1 cellular context compared by ENCODE assay signal in the genomic region with DNA sequence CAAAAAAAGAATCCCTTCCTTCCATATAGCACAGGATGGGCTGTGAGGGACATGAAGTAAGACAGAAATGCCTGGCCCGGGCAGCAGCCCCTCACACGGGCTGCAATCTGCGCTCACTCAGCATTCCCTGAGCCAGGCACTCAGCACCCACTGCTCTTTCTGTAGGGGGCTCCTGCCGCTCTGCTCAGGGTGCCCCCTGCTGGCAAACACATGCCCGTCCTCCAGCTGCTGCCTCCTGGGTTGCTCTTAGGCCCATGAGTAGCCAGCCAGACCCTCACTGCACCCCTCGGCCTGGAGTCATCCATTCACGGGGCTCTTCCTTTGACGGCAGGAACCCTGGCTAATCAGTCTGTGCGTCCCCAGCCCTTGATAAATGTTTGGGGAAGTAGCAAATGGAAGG.
TF ChIP-seq lines count a peak whose summit lies in the region.

No MANE protein-coding gene starts in this region.

TF ChIP-seq in H1, 55 proteins besides CTCF, POLR2A, EP300 and RAD21:
- TF ChIP-seq POLR2AphosphoS5 (IDR thresholded peaks at IDR 0.05; ENCODE audit: low read depth, low read length) (no peak), MAFK (IDR thresholded peaks at IDR 0.05; ENCODE audit: low read depth, low read length) (peak; percentile 22; the same call in 1 of the 2 replicates)
